9 cellular contexts compared by ENCODE assay signal in the genomic region with DNA sequence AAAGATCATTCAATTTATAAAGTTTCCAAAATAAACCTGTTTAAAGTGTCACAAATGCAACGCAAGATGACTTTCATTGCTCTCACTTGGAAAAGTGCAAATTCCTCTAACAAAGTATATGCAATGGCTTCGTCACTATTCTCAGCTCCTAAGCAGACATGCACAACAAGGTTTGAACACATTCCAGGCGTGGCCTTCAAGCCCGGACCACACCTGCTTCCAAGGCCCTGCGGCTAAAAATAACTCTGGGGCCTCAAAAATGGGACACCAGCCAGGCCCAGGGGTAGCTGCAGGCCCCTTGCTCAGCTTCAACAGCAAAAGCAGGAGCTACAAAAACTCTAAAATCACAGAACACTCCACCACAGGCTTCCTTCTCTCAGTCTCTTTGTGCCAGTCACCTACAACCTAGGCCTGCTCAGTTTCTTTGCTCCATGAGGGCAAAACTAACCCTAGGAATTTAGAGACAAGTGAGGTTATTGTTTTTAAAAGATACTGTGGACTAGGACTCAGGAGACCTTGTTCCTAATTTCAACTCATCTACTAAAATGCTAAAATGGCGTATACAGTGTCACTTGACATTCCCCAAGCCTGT. TPM values are rescaled to one million over a fixed set of nuclear protein-coding genes. Genes with fewer than 3 reads are reported as not detected.
DNase-seq lines count a peak whose midpoint lies in the region; ATAC-seq and TF ChIP-seq lines count a peak whose summit lies in the region.
"Had no signal": no experiment of that assay in that cellular context is flagged by ENCODE, and none has a peak within 500 bp of the region (broad histone marks: within the 10 kb centered on the region; RNA-seq: fewer than 3 reads in every experiment).

No MANE protein-coding gene starts in this region.

- H3K27me3 ChIP-seq in OCI-LY1 (ENCODE audit: insufficient read depth, low read length): no peaks in the 10 kb centered on the region
- no peaks in the 10 kb centered on the region for H3K27me3 ChIP-seq in effector memory CD4-positive, alpha-beta T cell (replicated peaks; ENCODE audit: control insufficient read depth, insufficient read depth, low read length, poor library complexity, severe bottlenecking)
- no peaks in the 10 kb centered on the region for H3K27me3 ChIP-seq in ovary

- H3K9ac ChIP-seq in OCI-LY1 (ENCODE audit: low read length): peak overlapping the region; percentile 25; the same call in 1 of the 2 replicates

- H3K4me2 ChIP-seq in OCI-LY1 (ENCODE audit: low read length): no peak overlapping the region; the same call in 1 of the 2 replicates

- intact Hi-C loops in ovary (cut with DNase I): no loop called here

- H3F3A ChIP-seq in OCI-LY1 (ENCODE audit: insufficient read depth, low read length): no peaks in the 10 kb centered on the region

- no peak for ATAC-seq in HG03342 (IDR thresholded peaks at IDR 0.05; ENCODE audit: unreplicated experiment)

- no peaks in the 10 kb centered on the region for H3K9me2 ChIP-seq in OCI-LY1 (ENCODE audit: low read depth, low read length)

- TF ChIP-seq EP300 in ovary (IDR thresholded peaks at IDR 0.05): no peak

- no peaks in the 10 kb centered on the region for H3K36me3 ChIP-seq in OCI-LY1 (ENCODE audit: insufficient read depth, low read length)
- no peaks in the 10 kb centered on the region for H3K36me3 ChIP-seq in effector memory CD4-positive, alpha-beta T cell (ENCODE audit: control insufficient read depth, insufficient read depth, low read length)
- no peaks in the 10 kb centered on the region for H3K36me3 ChIP-seq in ovary

- H4K20me1 ChIP-seq in OCI-LY1 (ENCODE audit: insufficient read depth, low read length): no peaks in the 10 kb centered on the region

- no peak overlapping the region for H2AFZ ChIP-seq in OCI-LY1 (ENCODE audit: low read length)

- WGBS in ovary, 3 donors: 31 to 36% (median 32%) methylated on average over 6 of the region's 6 CpGs

- H3K9me3 ChIP-seq in OCI-LY1 (ENCODE audit: low read length): no peaks in the 10 kb centered on the region
- H3K9me3 ChIP-seq in effector memory CD4-positive, alpha-beta T cell (ENCODE audit: control insufficient read depth, low read length): no peaks in the 10 kb centered on the region
- no peaks in the 10 kb centered on the region for H3K9me3 ChIP-seq in ovary

- no peak for TF ChIP-seq CTCF in OCI-LY1 (IDR thresholded peaks at IDR 0.05; ENCODE audit: low read length)
- no peak for TF ChIP-seq CTCF in ovary (IDR thresholded peaks at IDR 0.05)

- H3K4me1 ChIP-seq in OCI-LY1 (ENCODE audit: insufficient read depth, low read length, severe bottlenecking) (peaks cover 46% of the 10 kb centered on the region), ovary (ENCODE audit: insufficient read depth) (peaks cover 14% of the 10 kb centered on the region)
- peaks cover 12% of the 10 kb centered on the region for H3K4me1 ChIP-seq in effector memory CD4-positive, alpha-beta T cell (ENCODE audit: control insufficient read depth, insufficient read depth, low read length, poor library complexity, severe bottlenecking)

- DNase-seq in ELF-1 (ENCODE audit: low read depth, low spot score): peak; percentile 86
- DNase-seq in effector memory CD4-positive, alpha-beta T cell: no peak
- DNase-seq in ovary: peak; percentile 60 to 79 (median 74)
- no peak for DNase-seq in DMS53 (lab: John Stamatoyannopoulos, UW)
- no peak for DNase-seq in HK-2 (ENCODE audit: unreplicated experiment)
- no peak for DNase-seq in NOMO-1 (lab: John Stamatoyannopoulos, UW; ENCODE audit: unreplicated experiment in 2 of 2)
- DNase-seq: activated CD4-positive, CD25-positive, alpha-beta regulatory T cell treated with anti-CD3 and anti-CD28 coated beads, Interleukin-2, amount 50 U/mL, for 72 hours had no signal

- no peaks in the 10 kb centered on the region for H3K79me2 ChIP-seq in OCI-LY1 (ENCODE audit: insufficient read depth, low read length)

- H3K4me3 ChIP-seq in OCI-LY1 (ENCODE audit: low read depth, low read length, poor library complexity, severe bottlenecking) (no peak overlapping the region), ovary (no peak overlapping the region)
- H3K4me3 ChIP-seq in effector memory CD4-positive, alpha-beta T cell (ENCODE audit: insufficient read depth, low read depth, low read length, poor library complexity, severe bottlenecking): no peak overlapping the region

- H3K27ac ChIP-seq in OCI-LY1 (ENCODE audit: low read depth, low read length, poor library complexity, severe bottlenecking): peak overlapping the region; percentile 58
- peak overlapping the region; percentile 51 for H3K27ac ChIP-seq in effector memory CD4-positive, alpha-beta T cell (ENCODE audit: insufficient read depth, low read length, poor library complexity, severe bottlenecking)
- H3K27ac ChIP-seq in ovary: peak overlapping the region in 1 of 2 donors; percentile 1

- no peak for TF ChIP-seq POLR2A in ovary (IDR thresholded peaks at IDR 0.05)

RNA-seq across cellular contexts. Expression of a gene that starts 29.3 kb away (rescaled TPM):
- total RNA-seq in ovary: 10 to 100 TPM; 17.8 to 35.5 (median 27.3) TPM
- 10 to 100 TPM; 12.5 to 54.0 TPM for polyA plus RNA-seq in ovary

Comparison
In these comparisons a context has a peak if more than half of its experiments do, and no peak if none do; other contexts are left out.
1. DNase-seq: peak in ELF-1 (single experiment) and ovary (5 of 5); none in effector memory CD4-positive, alpha-beta T cell (0 of 3), DMS53 (single experiment), HK-2 (single experiment) and NOMO-1 (0 of 2).